Comparison of ENCODE assay signal across 10 cellular contexts in genomic region chr2:62309465-62310091, GRCh38.
DNase-seq lines count a peak whose midpoint lies in the region; ATAC-seq, FAIRE-seq and TF ChIP-seq lines count a peak whose summit lies in the region.
"Had no signal": no experiment of that assay in that cellular context is flagged by ENCODE, and none has a peak within 500 bp of the region (broad histone marks: within the 10 kb centered on the region; RNA-seq: fewer than 3 reads in every experiment).

No MANE protein-coding gene starts in this region.

- no peak overlapping the region for H3K23ac ChIP-seq in mesendoderm (ENCODE audit: low read length)

- H3K27me3 Mint-ChIP-seq in activated CD8-positive, alpha-beta T cell treated with anti-CD3 and anti-CD28 coated beads for 36 hours = peaks cover 2% of the 10 kb centered on the region

- H4K5ac ChIP-seq in mesendoderm (ENCODE audit: low read length) = no peak overlapping the region

- intact Hi-C loops in activated CD8-positive, alpha-beta T cell treated with anti-CD3 and anti-CD28 coated beads for 36 hours (cut with micrococcal nuclease) = loop anchor here (5.0 to 10.0 kb wide), 2 partner anchors 98 to 275 kb away; no protein-coding TSS in a partner anchor
- intact Hi-C loops in aorta (cut with DNase I) = no loop called here

- no peak overlapping the region for H2AK5ac ChIP-seq in mesendoderm (ENCODE audit: low read length)

- no peaks in the 10 kb centered on the region for H3K79me2 ChIP-seq in mesendoderm (ENCODE audit: control insufficient read depth, insufficient read depth, low read length)

- H3K4me3 ChIP-seq in mesendoderm (ENCODE audit: low read length) (no peak overlapping the region), aorta (ENCODE audit: low read length in 2 of 2) (no peak overlapping the region)

- ATAC-seq in HG02981 (IDR thresholded peaks at IDR 0.05; ENCODE audit: unreplicated experiment) = peak; percentile 43
- no peak for ATAC-seq in activated CD8-positive, alpha-beta T cell treated with anti-CD3 and anti-CD28 coated beads for 36 hours
- no peak for ATAC-seq in aorta (ENCODE audit: low FRiP score)

- no peak for FAIRE-seq in urothelium cell line (lab: Jason Lieb, UNC)
- FAIRE-seq: islet of Langerhans had no signal

- peak overlapping the region; percentile 28 for H3K4ac ChIP-seq in mesendoderm (ENCODE audit: low read depth, low read length)

- H3K27me3 ChIP-seq in mesendoderm (ENCODE audit: insufficient read depth, low read length, poor library complexity) (no peaks in the 10 kb centered on the region), aorta (ENCODE audit: control insufficient read depth in 1 of 2, insufficient read depth in 2 of 2, low read length in 1 of 2) (no peaks in the 10 kb centered on the region)

- peaks cover 30% of the 10 kb centered on the region for H3K4me1 ChIP-seq in mesendoderm (ENCODE audit: control insufficient read depth, low read depth, low read length)
- H3K4me1 ChIP-seq in aorta (ENCODE audit: control insufficient read depth in 1 of 2, insufficient read depth in 2 of 2, low read length in 2 of 2) = no peaks in the 10 kb centered on the region

- H3K18ac ChIP-seq in mesendoderm (ENCODE audit: low read length) = peak overlapping the region; percentile 32

- DNase-seq in activated T-cell treated with anti-CD3 and anti-CD28 coated beads for 24 hours (ENCODE audit: low read depth) (peak; percentile 18), mesendoderm (no peak), DMS53 (lab: John Stamatoyannopoulos, UW) (no peak), urothelium cell line (ENCODE audit: low spot score) (no peak), aorta (no peak)
- DNase-seq in activated T-cell treated with anti-CD3 and anti-CD28 coated beads, Interleukin-2, amount 50 U/mL, for 1 hour = no peak
- DNase-seq in activated CD8-positive, alpha-beta T cell treated with anti-CD3 and anti-CD28 coated beads for 36 hours = peak; percentile 69

- H4K8ac ChIP-seq in mesendoderm (ENCODE audit: low read depth, low read length) = no peak overlapping the region

- H3K56ac ChIP-seq in mesendoderm (ENCODE audit: low read length) = peak overlapping the region; percentile 56

- WGBS in mesendoderm (ENCODE audit: extremely low coverage, insufficient coverage, low lambda C conversion rate) = no CpG with 5 or more reads among the region's 17 CpGs
- whole genome bisulfite sequencing in aorta, 2 donors = 8% methylated on average over 17 of the region's 17 CpGs

- no peak overlapping the region for H3K9ac ChIP-seq in mesendoderm (ENCODE audit: low read length)

- H3K36me3 ChIP-seq in mesendoderm (ENCODE audit: control insufficient read depth, insufficient read depth, low read length) = no peaks in the 10 kb centered on the region
- H3K36me3 ChIP-seq in aorta (ENCODE audit: control insufficient read depth in 1 of 2, insufficient read depth in 2 of 2, low read length in 1 of 2) = no peaks in the 10 kb centered on the region

- peak overlapping the region; percentile 27 for H3K4me3 Mint-ChIP-seq in activated CD8-positive, alpha-beta T cell treated with anti-CD3 and anti-CD28 coated beads for 36 hours

- peak overlapping the region; percentile 98 for H3K27ac Mint-ChIP-seq in activated CD8-positive, alpha-beta T cell treated with anti-CD3 and anti-CD28 coated beads for 36 hours

- H3K79me1 ChIP-seq in mesendoderm (ENCODE audit: low read length) = no peaks in the 10 kb centered on the region

- no peak for TF ChIP-seq CTCF in activated CD8-positive, alpha-beta T cell treated with anti-CD3 and anti-CD28 coated beads for 36 hours (IDR thresholded peaks at IDR 0.05)

- H2BK5ac ChIP-seq in mesendoderm (ENCODE audit: low read length) = no peak overlapping the region

- no peaks in the 10 kb centered on the region for H3K9me3 ChIP-seq in aorta (ENCODE audit: control insufficient read depth, low read length)

- H3K4me1 Mint-ChIP-seq in activated CD8-positive, alpha-beta T cell treated with anti-CD3 and anti-CD28 coated beads for 36 hours (ENCODE audit: low read depth) = peaks cover 78% of the 10 kb centered on the region

- no peak overlapping the region for H3K4me2 ChIP-seq in mesendoderm (ENCODE audit: low read length)

- H3K9me3 Mint-ChIP-seq in activated CD8-positive, alpha-beta T cell treated with anti-CD3 and anti-CD28 coated beads for 36 hours = peaks cover 5% of the 10 kb centered on the region

- H3K27ac ChIP-seq in mesendoderm (ENCODE audit: low read depth, low read length) (no peak overlapping the region), aorta (ENCODE audit: low read depth in 1 of 2, low read length in 2 of 2) (no peak overlapping the region)
- H3K27ac ChIP-seq: VCaP had no signal

- H2BK15ac ChIP-seq in mesendoderm (replicated peaks; ENCODE audit: low read depth) = no peak overlapping the region

- no peak overlapping the region for H2BK120ac ChIP-seq in mesendoderm (ENCODE audit: low read depth, low read length)

- CTCF ChIA-PET in activated CD8-positive, alpha-beta T cell treated with anti-CD3 and anti-CD28 coated beads for 36 hours (lab: Charles Lee) = interaction anchor here (1.0 to 1.7 kb wide), 4 partner anchors 10 to 112 kb away, joined by 3 to 5 read pairs (median 4); no protein-coding TSS in a partner anchor

- H3K36me3 Mint-ChIP-seq in activated CD8-positive, alpha-beta T cell treated with anti-CD3 and anti-CD28 coated beads for 36 hours (ENCODE audit: low read depth) = peaks cover 2% of the 10 kb centered on the region

- POLR2A ChIA-PET in activated CD8-positive, alpha-beta T cell treated with anti-CD3 and anti-CD28 coated beads for 36 hours (lab: Charles Lee) = interaction anchor here (1.5 to 10.4 kb wide), 2 partner anchors 38 to 110 kb away, joined by 3 to 112 read pairs; partner anchors contain the start of gene B3GNT2

Comparison
In these comparisons a context has a peak if more than half of its experiments do, and no peak if none do; other contexts are left out.
1. DNase-seq: peak in activated T-cell treated with anti-CD3 and anti-CD28 coated beads for 24 hours (single experiment) and activated CD8-positive, alpha-beta T cell treated with anti-CD3 and anti-CD28 coated beads for 36 hours (single experiment); none in activated T-cell treated with anti-CD3 and anti-CD28 coated beads, Interleukin-2, amount 50 U/mL, for 1 hour (single experiment), mesendoderm (single experiment), DMS53 (single experiment), urothelium cell line (single experiment) and aorta (0 of 2).